ENCODE assay signal across 19 cellular contexts in the genomic region with DNA sequence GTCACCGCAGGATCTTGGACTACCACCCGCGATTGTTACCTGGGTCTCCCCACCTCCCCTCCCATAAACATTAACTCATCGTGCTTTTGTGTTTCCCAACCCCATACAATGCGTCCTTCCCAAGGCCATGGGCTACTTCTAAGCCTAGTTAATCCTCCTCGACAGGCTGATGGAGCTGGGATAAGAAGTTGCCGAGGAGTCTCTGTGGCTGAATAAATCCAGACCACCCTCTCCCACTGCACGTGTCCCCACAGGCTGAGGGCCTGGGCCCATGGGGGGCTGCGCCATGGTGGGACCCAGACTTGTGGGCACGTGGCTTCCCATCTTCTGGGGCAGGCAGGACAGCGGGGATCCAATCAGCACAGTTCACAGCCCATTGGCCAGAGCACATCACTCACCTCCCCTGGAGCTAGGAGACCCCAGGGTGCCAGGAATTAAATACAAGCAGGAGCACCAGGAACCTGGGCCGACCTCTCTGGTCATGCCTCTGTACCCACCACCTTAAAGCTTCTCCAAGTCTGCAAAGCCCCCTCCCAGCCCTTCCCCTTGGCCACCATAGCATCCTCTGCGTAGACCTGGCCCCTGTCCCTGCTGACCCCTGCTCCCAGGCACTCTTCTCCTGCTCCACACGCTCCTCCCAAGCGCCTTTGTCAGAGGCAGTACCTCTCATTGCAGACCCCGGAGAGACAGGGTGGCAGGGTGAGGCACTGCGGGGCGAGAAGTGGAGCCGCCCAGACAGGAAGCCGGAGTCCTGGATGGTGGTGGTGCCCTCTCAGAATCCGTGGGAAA.
"Had no signal": no experiment of that assay in that cellular context is flagged by ENCODE, and none has a peak within 500 bp of the region (broad histone marks: within the 10 kb centered on the region; RNA-seq: fewer than 3 reads in every experiment).

No MANE protein-coding gene starts in this region.

- H3K27me3 ChIP-seq: ascending aorta, breast epithelium, gastrocnemius medialis, heart right ventricle, left lung had no signal

- H3K27ac Mint-ChIP-seq: activated CD4-positive, alpha-beta T cell treated with anti-CD3 and anti-CD28 coated beads, Interleukin-2, amount 10 ng/mL, durations not matched to agents 24 days and 14 days; activated naive CD4-positive, alpha-beta T cell treated with anti-CD3 and anti-CD28 coated beads for 36 hours; activated naive CD8-positive, alpha-beta T cell treated with anti-CD3 and anti-CD28 coated beads, Interleukin-2, amount 50 U/mL, for 24 hours; effector memory CD8-positive, alpha-beta T cell; memory B cell; T-helper 2 cell treated with Interferon-gamma antibody and Interleukin-4, amounts not matched to agents 5 μg/mL and 100 μg/mL, for 36 hours had no signal

- H3K27me3 Mint-ChIP-seq: activated naive CD8-positive, alpha-beta T cell treated with anti-CD3 and anti-CD28 coated beads, Interleukin-2, amount 50 U/mL, for 24 hours had no signal

- H3K4me3 ChIP-seq: ascending aorta, breast epithelium, gastrocnemius medialis, heart right ventricle, left lung, thoracic aorta had no signal

- H3K9me3 ChIP-seq: ascending aorta, breast epithelium, gastrocnemius medialis, heart right ventricle, left lung, thoracic aorta had no signal

- H3K36me3 Mint-ChIP-seq: memory B cell; stimulated activated effector memory CD8-positive, alpha-beta T cell treated with anti-CD3 and anti-CD28 coated beads, Interleukin-12 subunit alpha, Interleukin-12 subunit beta, amount 100 ng/mL, for 72 hours had no signal

- ATAC-seq: activated naive CD8-positive, alpha-beta T cell treated with anti-CD3 and anti-CD28 coated beads, Interleukin-2, amount 50 U/mL, for 24 hours; effector memory CD8-positive, alpha-beta T cell; gastrocnemius medialis; heart right ventricle; left lung; sciatic nerve; stimulated activated effector memory CD8-positive, alpha-beta T cell treated with anti-CD3 and anti-CD28 coated beads, Interleukin-12 subunit alpha, Interleukin-12 subunit beta, amount 100 ng/mL, for 72 hours had no signal

- H3K9me3 Mint-ChIP-seq: activated CD4-positive, alpha-beta T cell treated with anti-CD3 and anti-CD28 coated beads, Interleukin-2, amount 10 ng/mL, durations not matched to agents 24 days and 14 days; activated naive CD4-positive, alpha-beta T cell treated with anti-CD3 and anti-CD28 coated beads for 36 hours; activated naive CD8-positive, alpha-beta T cell treated with anti-CD3 and anti-CD28 coated beads, Interleukin-2, amount 50 U/mL, for 24 hours; effector memory CD8-positive, alpha-beta T cell; memory B cell; nephron progenitor cell; stimulated activated effector memory CD8-positive, alpha-beta T cell treated with anti-CD3 and anti-CD28 coated beads, Interleukin-12 subunit alpha, Interleukin-12 subunit beta, amount 100 ng/mL, for 72 hours; T-helper 2 cell treated with Interferon-gamma antibody and Interleukin-4, amounts not matched to agents 5 μg/mL and 100 μg/mL, for 36 hours had no signal

- H3K27ac ChIP-seq: ascending aorta, breast epithelium, epithelial cell of prostate, gastrocnemius medialis, heart right ventricle, left lung, thoracic aorta had no signal

- H3K4me1 ChIP-seq: ascending aorta, breast epithelium, gastrocnemius medialis, left lung had no signal

- H3K36me3 ChIP-seq: ascending aorta, breast epithelium, gastrocnemius medialis, heart right ventricle, left lung, thoracic aorta had no signal

- H3K4me3 Mint-ChIP-seq: activated CD4-positive, alpha-beta T cell treated with anti-CD3 and anti-CD28 coated beads, Interleukin-2, amount 10 ng/mL, durations not matched to agents 24 days and 14 days; activated naive CD4-positive, alpha-beta T cell treated with anti-CD3 and anti-CD28 coated beads for 36 hours; activated naive CD8-positive, alpha-beta T cell treated with anti-CD3 and anti-CD28 coated beads, Interleukin-2, amount 50 U/mL, for 24 hours; effector memory CD8-positive, alpha-beta T cell; memory B cell; nephron progenitor cell; stimulated activated effector memory CD8-positive, alpha-beta T cell treated with anti-CD3 and anti-CD28 coated beads, Interleukin-12 subunit alpha, Interleukin-12 subunit beta, amount 100 ng/mL, for 72 hours; T-helper 2 cell treated with Interferon-gamma antibody and Interleukin-4, amounts not matched to agents 5 μg/mL and 100 μg/mL, for 36 hours had no signal

- DNase-seq: activated CD4-positive, CD25-positive, alpha-beta regulatory T cell; activated naive CD8-positive, alpha-beta T cell treated with anti-CD3 and anti-CD28 coated beads, Interleukin-2, amount 50 U/mL, for 24 hours; activated T-cell treated with anti-CD3 and anti-CD28 coated beads for 4 hours; dermis blood vessel endothelial cell; effector memory CD8-positive, alpha-beta T cell; gastrocnemius medialis; heart right ventricle; nephron progenitor cell had no signal
